1 cellular context compared by ENCODE assay signal in the genomic region with DNA sequence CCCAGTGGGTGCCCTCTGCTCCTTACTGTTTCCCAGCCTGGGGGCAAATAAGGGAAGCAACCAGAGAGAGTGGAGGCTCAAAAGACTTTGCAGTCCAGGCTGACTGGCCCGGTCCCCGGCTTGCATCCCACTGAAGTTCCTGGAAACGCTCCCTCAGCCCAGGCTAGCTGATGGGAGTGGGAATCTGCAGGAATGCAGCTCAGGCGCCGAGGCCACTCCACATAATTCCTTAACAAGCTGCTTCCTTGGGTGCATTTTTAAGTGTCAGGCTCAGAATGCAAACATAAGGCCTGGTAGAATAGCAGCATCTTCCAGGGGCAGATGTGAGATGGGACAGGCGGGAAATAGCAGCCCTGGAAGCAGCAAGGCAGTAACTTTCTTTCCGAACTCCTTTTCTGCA.
TF ChIP-seq lines count a peak whose summit lies in the region.

No MANE protein-coding gene starts in this region.

TF ChIP-seq in H1, 55 proteins besides CTCF, POLR2A, EP300 and RAD21:
- TF ChIP-seq JUN (IDR thresholded peaks at IDR 0.05; ENCODE audit: low read depth, low read length) (no peak), BACH1 (IDR thresholded peaks at IDR 0.05; ENCODE audit: low read length) (no peak), TBP (IDR thresholded peaks at IDR 0.05; ENCODE audit: low read depth, low read length) (no peak), SP4 (IDR thresholded peaks at IDR 0.05; ENCODE audit: low read length) (no peak), CHD2 (IDR thresholded peaks at IDR 0.05; ENCODE audit: low read length) (no peak), RNF2 (IDR thresholded peaks at IDR 0.05; ENCODE audit: borderline replicate concordance, low read depth, low read length, missing control alignments, poor library complexity, severe bottlenecking) (no peak), NRF1 (IDR thresholded peaks at IDR 0.05; ENCODE audit: low read depth, low read length) (no peak), FOSL1 (IDR thresholded peaks at IDR 0.05; ENCODE audit: insufficient read depth, low read depth, low read length) (no peak), SP2 (IDR thresholded peaks at IDR 0.05; ENCODE audit: low read length) (no peak), CHD1 (IDR thresholded peaks at IDR 0.05; ENCODE audit: low read depth, low read length) (no peak), SRF (IDR thresholded peaks at IDR 0.05; ENCODE audit: low read depth, low read length) (no peak), CREB1 (IDR thresholded peaks at IDR 0.05) (no peak), ASH2L (IDR thresholded peaks at IDR 0.05; ENCODE audit: low read length) (no peak), SIN3A (conservative IDR thresholded peaks at IDR 0.05 in 1 of 2, IDR thresholded peaks at IDR 0.05 in 1 of 2; ENCODE audit: low read depth in 1 of 2, low read length in 2 of 2) (no peak), SP1 (IDR thresholded peaks at IDR 0.05; ENCODE audit: low read depth, low read length) (no peak), EGR1 (IDR thresholded peaks at IDR 0.05; ENCODE audit: borderline replicate concordance, low read depth, low read length) (no peak)
- TF ChIP-seq, protein P1, sequence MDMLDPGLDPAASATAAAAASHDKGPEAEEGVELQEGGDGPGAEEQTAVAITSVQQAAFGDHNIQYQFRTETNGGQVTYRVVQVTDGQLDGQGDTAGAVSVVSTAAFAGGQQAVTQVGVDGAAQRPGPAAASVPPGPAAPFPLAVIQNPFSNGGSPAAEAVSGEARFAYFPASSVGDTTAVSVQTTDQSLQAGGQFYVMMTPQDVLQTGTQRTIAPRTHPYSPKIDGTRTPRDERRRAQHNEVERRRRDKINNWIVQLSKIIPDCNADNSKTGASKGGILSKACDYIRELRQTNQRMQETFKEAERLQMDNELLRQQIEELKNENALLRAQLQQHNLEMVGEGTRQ (IDR thresholded peaks at IDR 0.05; ENCODE audit: low read length) = no peak
- TF ChIP-seq, protein P2, sequence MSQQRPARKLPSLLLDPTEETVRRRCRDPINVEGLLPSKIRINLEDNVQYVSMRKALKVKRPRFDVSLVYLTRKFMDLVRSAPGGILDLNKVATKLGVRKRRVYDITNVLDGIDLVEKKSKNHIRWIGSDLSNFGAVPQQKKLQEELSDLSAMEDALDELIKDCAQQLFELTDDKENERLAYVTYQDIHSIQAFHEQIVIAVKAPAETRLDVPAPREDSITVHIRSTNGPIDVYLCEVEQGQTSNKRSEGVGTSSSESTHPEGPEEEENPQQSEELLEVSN (IDR thresholded peaks at IDR 0.05) = no peak
